Comparison of ENCODE assay signal across 1 cellular context in genomic region chr10:102917962-102918816, GRCh38.
TF ChIP-seq lines count a peak whose summit lies in the region.

Gene CNNM2, plus strand, starts transcription at chr10:102918294. Its CDS starts 187 bp downstream, at chr10:102918481.

TF ChIP-seq in HepG2, 621 proteins besides CTCF, POLR2A, EP300 and RAD21 (continued from another document and continues in another):
- no peak for TF ChIP-seq SCMH1 (CRISPR knock-in tag; IDR thresholded peaks at IDR 0.05; ENCODE audit: borderline replicate concordance)
- TF ChIP-seq TBP (CRISPR knock-in tag; IDR thresholded peaks at IDR 0.05) = no peak
- no peak; the same call in 1 of the 2 replicates for TF ChIP-seq SMAD3 (CRISPR knock-in tag; IDR thresholded peaks at IDR 0.05)
- no peak for TF ChIP-seq ZNF83 (CRISPR knock-in tag; IDR thresholded peaks at IDR 0.05; ENCODE audit: borderline replicate concordance)
- TF ChIP-seq SNAPC2 (CRISPR knock-in tag; IDR thresholded peaks at IDR 0.05) = no peak; the same call in 1 of the 2 replicates
- no peak for TF ChIP-seq ZNF441 (CRISPR knock-in tag; IDR thresholded peaks at IDR 0.05; ENCODE audit: borderline replicate concordance)
- TF ChIP-seq SP140L (CRISPR knock-in tag; IDR thresholded peaks at IDR 0.05; ENCODE audit: borderline replicate concordance) = no peak
- no peak for TF ChIP-seq ZNF205 (CRISPR knock-in tag; IDR thresholded peaks at IDR 0.05)
- TF ChIP-seq MZF1 (CRISPR knock-in tag; IDR thresholded peaks at IDR 0.05; ENCODE audit: borderline replicate concordance) = no peak
- no peak for TF ChIP-seq LBX2 (CRISPR knock-in tag; IDR thresholded peaks at IDR 0.05; ENCODE audit: borderline replicate concordance)
- no peak for TF ChIP-seq ZFYVE20 (CRISPR knock-in tag; IDR thresholded peaks at IDR 0.05; ENCODE audit: borderline replicate concordance, low read depth)
- peak; percentile 90; the same call in 1 of the 2 replicates for TF ChIP-seq ZNF232 (CRISPR knock-in tag; IDR thresholded peaks at IDR 0.05; ENCODE audit: borderline replicate concordance)
- peak; percentile 37 to 49; a peak in 2 of 4 replicates for TF ChIP-seq HMGXB4 (CRISPR knock-in tag; IDR thresholded peaks at IDR 0.05; ENCODE audit: borderline replicate concordance in 1 of 2, low read depth in 1 of 2)
- no peak for TF ChIP-seq HOXA7 (CRISPR knock-in tag; IDR thresholded peaks at IDR 0.05)
- TF ChIP-seq NKX3-1 (CRISPR knock-in tag; IDR thresholded peaks at IDR 0.05) = no peak; the same call in 1 of the 2 replicates
- no peak for TF ChIP-seq ATF2 (CRISPR knock-in tag; IDR thresholded peaks at IDR 0.05)
- no peak for TF ChIP-seq STAT6 (CRISPR knock-in tag; IDR thresholded peaks at IDR 0.05; ENCODE audit: borderline replicate concordance)
- TF ChIP-seq ZNF276 (CRISPR knock-in tag; IDR thresholded peaks at IDR 0.05; ENCODE audit: low read depth) = no peak
- peak; percentile 43; the same call in 1 of the 2 replicates for TF ChIP-seq ZMYM4 (CRISPR knock-in tag; IDR thresholded peaks at IDR 0.05)
- peak; percentile 63 for TF ChIP-seq BHLHE40 (IDR thresholded peaks at IDR 0.05; ENCODE audit: low read length)
- peak; percentile 96 for TF ChIP-seq POGK (CRISPR knock-in tag; conservative IDR thresholded peaks at IDR 0.05)
- TF ChIP-seq U2AF1 (optimal IDR thresholded peaks at IDR 0.05; ENCODE audit: low read depth, low read length) = peak; percentile 14
- TF ChIP-seq ZNF280B (CRISPR knock-in tag; IDR thresholded peaks at IDR 0.05; ENCODE audit: borderline replicate concordance) = no peak
- TF ChIP-seq ZNF12 (CRISPR knock-in tag; IDR thresholded peaks at IDR 0.05) = no peak
- TF ChIP-seq NFYB (CRISPR knock-in tag; IDR thresholded peaks at IDR 0.05) = peak; percentile 100
- TF ChIP-seq FOSL2 (CRISPR knock-in tag; IDR thresholded peaks at IDR 0.05) = peak; percentile 11; the same call in 1 of the 2 replicates
- peak; percentile 55; the same call in 1 of the 2 replicates for TF ChIP-seq ZNF772 (CRISPR knock-in tag; IDR thresholded peaks at IDR 0.05)
- TF ChIP-seq ZGPAT (CRISPR knock-in tag; IDR thresholded peaks at IDR 0.05) = 0 out of 2 replicates have a peak, but pooled peaks have one; percentile 31
- TF ChIP-seq PRMT3 (CRISPR knock-in tag; IDR thresholded peaks at IDR 0.05; ENCODE audit: borderline replicate concordance, low read depth) = no peak; the same call in 1 of the 2 replicates
- peak; percentile 63; the same call in 1 of the 2 replicates for TF ChIP-seq ATF7-NPFF (CRISPR knock-in tag; IDR thresholded peaks at IDR 0.05; ENCODE audit: low read depth)
- no peak for TF ChIP-seq ZNF460 (CRISPR knock-in tag; IDR thresholded peaks at IDR 0.05; ENCODE audit: borderline replicate concordance)
- peak; percentile 57 for TF ChIP-seq PATZ1 (CRISPR knock-in tag; IDR thresholded peaks at IDR 0.05)
- no peak for TF ChIP-seq DBP (CRISPR knock-in tag; IDR thresholded peaks at IDR 0.05; ENCODE audit: not compliant biosample characterization)
- TF ChIP-seq NR1H2 (CRISPR knock-in tag; IDR thresholded peaks at IDR 0.05; ENCODE audit: borderline replicate concordance, low read depth) = no peak
- no peak; the same call in 1 of the 2 replicates for TF ChIP-seq ZNF782 (CRISPR knock-in tag; IDR thresholded peaks at IDR 0.05; ENCODE audit: borderline replicate concordance)
- TF ChIP-seq MAF1 (CRISPR knock-in tag; IDR thresholded peaks at IDR 0.05; ENCODE audit: borderline replicate concordance) = no peak; the same call in 1 of the 2 replicates
- TF ChIP-seq ZFP1 (CRISPR knock-in tag; IDR thresholded peaks at IDR 0.05) = no peak
- TF ChIP-seq KLF12 (CRISPR knock-in tag; IDR thresholded peaks at IDR 0.05; ENCODE audit: borderline replicate concordance) = 0 out of 2 replicates have a peak, but pooled peaks have one; percentile 69
- TF ChIP-seq SP2 (CRISPR knock-in tag; IDR thresholded peaks at IDR 0.05) = peak; percentile 93
- no peak for TF ChIP-seq PHF21A (CRISPR knock-in tag; IDR thresholded peaks at IDR 0.05)
- TF ChIP-seq RAD51 (IDR thresholded peaks at IDR 0.05; ENCODE audit: borderline replicate concordance) = no peak
- TF ChIP-seq ZSCAN9 (CRISPR knock-in tag; IDR thresholded peaks at IDR 0.05; ENCODE audit: borderline replicate concordance) = no peak
- TF ChIP-seq YY1 (IDR thresholded peaks at IDR 0.05; ENCODE audit: insufficient read depth, insufficient replicate concordance, low read depth, low read length) = peak; percentile 99
- peak; percentile 61; the same call in 1 of the 2 replicates for TF ChIP-seq MEIS2 (CRISPR knock-in tag; IDR thresholded peaks at IDR 0.05)
- TF ChIP-seq ZNF432 (CRISPR knock-in tag; IDR thresholded peaks at IDR 0.05; ENCODE audit: borderline replicate concordance) = no peak
- TF ChIP-seq ZBTB14 (CRISPR knock-in tag; IDR thresholded peaks at IDR 0.05) = peak; percentile 45; the same call in 1 of the 2 replicates
